In the genomic region with DNA sequence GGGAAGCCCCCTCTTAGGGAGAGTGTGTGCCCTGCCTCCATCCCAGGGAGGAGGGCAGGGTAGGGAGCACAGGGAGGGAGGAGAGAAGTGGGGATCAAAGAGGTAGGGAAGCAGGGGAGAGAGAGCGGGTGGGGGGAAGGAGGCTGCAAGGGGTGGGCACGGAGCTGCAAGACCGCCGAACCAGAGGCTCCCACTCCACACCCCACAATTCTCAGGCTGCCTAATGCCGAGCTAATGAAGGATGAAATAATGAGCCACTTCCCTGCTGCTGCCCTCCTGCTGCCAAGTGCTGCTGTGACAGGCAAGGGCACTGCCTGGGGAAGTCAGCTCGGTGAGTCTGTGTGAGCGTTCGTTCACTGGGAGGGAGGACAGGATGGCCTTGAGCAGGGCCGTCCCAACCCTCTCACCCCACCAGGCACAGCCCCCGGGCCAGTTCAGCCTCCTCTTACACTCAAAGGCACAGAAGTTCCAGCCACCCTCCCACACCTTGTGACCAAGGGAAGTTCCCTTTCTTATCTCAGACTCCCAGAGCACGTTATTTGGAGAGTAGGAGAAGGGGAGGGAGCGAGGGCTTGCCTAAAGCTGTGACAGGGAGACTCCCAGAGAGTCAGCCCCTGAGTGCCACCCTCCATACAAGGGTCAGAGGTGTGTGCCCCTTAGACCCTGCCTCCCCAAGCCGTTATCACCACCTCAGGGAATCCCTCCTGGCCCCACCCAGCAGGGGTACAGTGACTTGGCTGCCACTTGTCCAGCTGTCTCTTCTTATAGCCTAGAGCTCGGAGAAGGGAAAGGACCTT, we compare ENCODE assay signal across 9 cellular contexts. TPM values are rescaled to one million over a fixed set of nuclear protein-coding genes. Genes with fewer than 3 reads are reported as not detected.
DNase-seq lines count a peak whose midpoint lies in the region; ATAC-seq and TF ChIP-seq lines count a peak whose summit lies in the region.
"Had no signal": no experiment of that assay in that cellular context is flagged by ENCODE, and none has a peak within 500 bp of the region (broad histone marks: within the 10 kb centered on the region; RNA-seq: fewer than 3 reads in every experiment).

No MANE protein-coding gene starts in this region.

- H3K27me3 ChIP-seq in brain microvascular endothelial cell (replicated peaks), result no peaks in the 10 kb centered on the region
- H3K27me3 ChIP-seq in right lobe of liver, result no peaks in the 10 kb centered on the region
- H3K27me3 ChIP-seq in sigmoid colon, result no peaks in the 10 kb centered on the region
- H3K27me3 ChIP-seq: dorsolateral prefrontal cortex had no signal

- intact Hi-C loops in right lobe of liver (cut with DNase I) (no loop called here), sigmoid colon (cut with DNase I) (no loop called here)

- TF ChIP-seq POLR2A in right lobe of liver (IDR thresholded peaks at IDR 0.05), result no peak
- TF ChIP-seq POLR2A in sigmoid colon (IDR thresholded peaks at IDR 0.05), result no peak

- H3K9me3 ChIP-seq in right lobe of liver, result no peaks in the 10 kb centered on the region
- no peaks in the 10 kb centered on the region for H3K9me3 ChIP-seq in sigmoid colon

- H3K27ac ChIP-seq in brain microvascular endothelial cell, result peak overlapping the region; percentile 12
- H3K27ac ChIP-seq in right lobe of liver, result no peak overlapping the region
- H3K27ac ChIP-seq in sigmoid colon, result no peak overlapping the region
- H3K27ac ChIP-seq: dorsolateral prefrontal cortex had no signal

- ATAC-seq in right lobe of liver, result peak; percentile 39 to 62 (median 44)
- ATAC-seq in GM21423 (IDR thresholded peaks at IDR 0.05; ENCODE audit: unreplicated experiment), result no peak

- H3K4me1 ChIP-seq in right lobe of liver, result peaks cover 0 to 11% (median 0%) of the 10 kb centered on the region in 4 donors
- H3K4me1 ChIP-seq in sigmoid colon, result no peaks in the 10 kb centered on the region

- 0% methylated on average over 6 of the region's 14 CpGs for WGBS in right lobe of liver (ENCODE audit: insufficient coverage, low coverage, low lambda C conversion rate, missing lambda C conversion rate)
- WGBS in sigmoid colon, 2 donors, result 18 to 41% methylated on average over 14 of the region's 14 CpGs

- no peaks in the 10 kb centered on the region for H3K36me3 ChIP-seq in brain microvascular endothelial cell (replicated peaks)
- no peaks in the 10 kb centered on the region for H3K36me3 ChIP-seq in right lobe of liver
- H3K36me3 ChIP-seq in sigmoid colon, result no peaks in the 10 kb centered on the region

- peak; percentile 51 for TF ChIP-seq CTCF in brain microvascular endothelial cell (IDR thresholded peaks at IDR 0.05; ENCODE audit: low read depth, low read length, missing control alignments)
- peak; percentile 24 to 37 (median 33) for TF ChIP-seq CTCF in right lobe of liver (IDR thresholded peaks at IDR 0.05)
- TF ChIP-seq CTCF in sigmoid colon (IDR thresholded peaks at IDR 0.05), result no peak

- DNase-seq in COR-L47 (lab: John Stamatoyannopoulos, UW) (peak; percentile 43), HuH-7.5 (ENCODE audit: low spot score) (peak; percentile 70), brain microvascular endothelial cell (peak; percentile 39), right lobe of liver (peak in 2 of 3 donors; percentile 59 to 67), sigmoid colon (no peak), occipital lobe (lab: John Stamatoyannopoulos, UW) (no peak)
- no peak for DNase-seq in activated CD4-positive, alpha-beta T cell treated with anti-CD3 and anti-CD28 coated beads for 48 hours

- TF ChIP-seq EP300 in sigmoid colon (IDR thresholded peaks at IDR 0.05), result no peak

- H3K4me3 ChIP-seq in brain microvascular endothelial cell (ENCODE audit: low read depth, low read length), result no peak overlapping the region
- H3K4me3 ChIP-seq in right lobe of liver, result no peak overlapping the region
- no peak overlapping the region for H3K4me3 ChIP-seq in sigmoid colon
- H3K4me3 ChIP-seq: dorsolateral prefrontal cortex had no signal

- in situ Hi-C loops in brain microvascular endothelial cell (cut with HindIII; ENCODE audit: low pct_ligation_motif_present, low sequenced_read_pairs), result no loop called here

RNA-seq across cellular contexts. Expression of gene GLYCTK, which starts 12.4 kb away (rescaled TPM):
- total RNA-seq in right lobe of liver, result 100 to 1,000 TPM in 4 of 6 experiments, 10 to 100 TPM in 2; 75.1 to 320 (median 178) TPM
- 1 to 10 TPM; 1.6 to 4.6 (median 3.8) TPM for total RNA-seq in sigmoid colon
- 10 to 100 TPM; 20.4 to 48.2 (median 48.1) TPM for polyA plus RNA-seq in sigmoid colon
- 3.6 TPM for total RNA-seq in occipital lobe

RNA-seq across cellular contexts. Expression of gene DNAH1, which starts 16.1 kb away (rescaled TPM):
- 10 to 100 TPM in 2 of 6 experiments, 1 to 10 TPM in 4; 1.6 to 11.2 (median 8.1) TPM for total RNA-seq in right lobe of liver
- 1 to 10 TPM; 2.3 to 8.6 (median 6.1) TPM for total RNA-seq in sigmoid colon
- 1 to 10 TPM; 1.2 to 7.7 (median 1.4) TPM for polyA plus RNA-seq in sigmoid colon
- 1.6 TPM for total RNA-seq in occipital lobe

RNA-seq across cellular contexts. Expression of gene WDR82, which starts 21.6 kb away (rescaled TPM):
- total RNA-seq in right lobe of liver (10 to 100 TPM; 14.1 to 25.2 (median 20.7) TPM), sigmoid colon (10 to 100 TPM; 44.4 to 54.9 (median 48.0) TPM), occipital lobe (158 TPM)
- 10 to 100 TPM; 22.2 to 50.2 (median 28.4) TPM for polyA plus RNA-seq in sigmoid colon

RNA-seq across cellular contexts. Expression of gene PPM1M, which starts 54.5 kb away (rescaled TPM):
- 1 to 10 TPM; 2.8 to 7.1 (median 4.5) TPM for total RNA-seq in right lobe of liver
- 10 to 100 TPM; 21.7 to 28.2 (median 24.8) TPM for total RNA-seq in sigmoid colon
- polyA plus RNA-seq in sigmoid colon, result 10 to 100 TPM in 2 of 3 donors, 1 to 10 TPM in 1; 5.8 to 16.9 (median 11.4) TPM
- total RNA-seq in occipital lobe, result 7.0 TPM

Comparison
In these comparisons a context has a peak if more than half of its experiments do, and no peak if none do; other contexts are left out.
1. DNase-seq: peak in COR-L47 (single experiment), HuH-7.5 (single experiment), brain microvascular endothelial cell (single experiment) and right lobe of liver (2 of 3); none in activated CD4-positive, alpha-beta T cell treated with anti-CD3 and anti-CD28 coated beads for 48 hours (single experiment), sigmoid colon (single experiment) and occipital lobe (single experiment).
2. CTCF ChIP-seq: peak in brain microvascular endothelial cell (single experiment) and right lobe of liver (4 of 4); none in sigmoid colon (0 of 4).
3. RNA of gene GLYCTK, which starts 12.4 kb away (total RNA-seq): 75.1 to 320 TPM in right lobe of liver; 1.6 to 4.6 TPM in sigmoid colon and 3.6 TPM in occipital lobe (single experiment); every median in the first group is over 10 times any median in the second.